ENCODE assay signal across 8 cellular contexts in the genomic region with DNA sequence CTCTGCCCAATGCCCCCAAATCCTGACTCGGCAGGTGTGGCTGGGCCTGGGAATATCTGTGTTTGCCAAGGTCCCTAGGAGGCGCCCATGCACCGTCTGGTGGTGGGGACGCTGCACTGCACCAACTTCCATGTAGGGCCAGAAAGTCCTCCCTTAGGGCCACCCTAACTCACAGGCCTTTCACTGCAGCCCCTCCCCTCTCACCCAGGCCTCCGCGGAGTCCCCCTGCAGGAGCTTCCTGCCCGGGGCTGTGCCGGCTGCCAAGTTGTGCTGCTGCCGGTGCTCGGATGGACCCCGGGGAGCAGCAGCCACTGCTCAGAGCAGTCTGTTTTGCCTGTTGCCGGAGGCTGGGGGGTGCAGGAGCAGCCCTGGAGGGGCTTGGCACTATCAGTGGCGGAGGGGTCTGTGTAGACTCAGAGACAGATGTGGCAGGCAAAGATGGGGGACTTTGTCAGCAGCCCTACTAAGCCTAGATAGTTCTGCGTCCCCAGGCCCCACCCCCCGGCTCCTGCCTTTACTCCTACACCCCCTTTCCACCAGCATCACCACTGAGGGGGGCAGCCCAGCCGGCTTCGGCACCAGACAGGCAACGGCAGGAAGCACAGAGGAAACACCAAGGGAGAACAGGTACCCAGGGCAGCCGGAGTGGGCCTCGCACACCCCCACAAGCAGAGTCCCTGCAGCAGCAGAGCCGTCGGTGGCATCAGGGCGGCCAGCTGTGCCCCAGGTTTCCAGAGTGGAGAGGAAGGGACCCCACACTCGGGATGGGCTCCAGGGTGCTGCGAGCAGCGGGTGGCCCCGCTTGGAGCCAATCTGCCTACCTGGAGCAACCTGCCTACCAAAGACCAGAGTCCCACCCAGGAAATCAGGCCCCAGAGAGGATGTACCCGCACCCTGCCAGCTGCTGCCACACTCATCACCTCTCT.
A peak's percentile ranks its signal among the peaks of the same experiment; 100 is the strongest.
DNase-seq lines count a peak whose midpoint lies in the region; ATAC-seq and TF ChIP-seq lines count a peak whose summit lies in the region.

No MANE protein-coding gene starts in this region.

- ATAC-seq in GM21576 (IDR thresholded peaks at IDR 0.05; ENCODE audit: unreplicated experiment): no peak
- no peak for ATAC-seq in HG02884 (IDR thresholded peaks at IDR 0.05; ENCODE audit: unreplicated experiment)

- H3K23ac ChIP-seq in mesendoderm (ENCODE audit: low read length): no peak overlapping the region

- no peak overlapping the region for H4K5ac ChIP-seq in mesendoderm (ENCODE audit: low read length)

- intact Hi-C loops in dorsolateral prefrontal cortex (cut with DNase I): loop anchor here (1.0 to 10.0 kb wide), 5 partner anchors 36 to 95 kb away; no protein-coding TSS in a partner anchor

- TF ChIP-seq CTCF in dorsolateral prefrontal cortex (IDR thresholded peaks at IDR 0.05 in 54 of 56, conservative IDR thresholded peaks at IDR 0.05 in 2 of 56; ENCODE audit: low read depth in 1 of 56, partially characterized antibody in 56 of 56): peak; percentile 31 to 90 (median 76)

- H3K27me3 ChIP-seq in dorsolateral prefrontal cortex (peaks cover 0 to 22% (median 0%) of the 10 kb centered on the region in 45 donors), mesendoderm (ENCODE audit: insufficient read depth, low read length, poor library complexity) (no peaks in the 10 kb centered on the region)

- peaks cover 12% of the 10 kb centered on the region for H3K4me1 ChIP-seq in mesendoderm (ENCODE audit: control insufficient read depth, low read depth, low read length)

- H2BK5ac ChIP-seq in mesendoderm (ENCODE audit: low read length): no peak overlapping the region

- H2AK5ac ChIP-seq in mesendoderm (ENCODE audit: low read length): no peak overlapping the region

- no peak overlapping the region for H3K4ac ChIP-seq in mesendoderm (ENCODE audit: low read depth, low read length)

- H3K79me2 ChIP-seq in mesendoderm (ENCODE audit: control insufficient read depth, insufficient read depth, low read length): no peaks in the 10 kb centered on the region

- H3K27ac ChIP-seq in dorsolateral prefrontal cortex (peak overlapping the region in 55 of 59 donors; percentile 4 to 92 (median 80)), mesendoderm (ENCODE audit: low read depth, low read length) (no peak overlapping the region)

- no peak overlapping the region for H3K9ac ChIP-seq in mesendoderm (ENCODE audit: low read length)

- no peaks in the 10 kb centered on the region for H3K79me1 ChIP-seq in mesendoderm (ENCODE audit: low read length)

- no peak overlapping the region for H3K4me2 ChIP-seq in mesendoderm (ENCODE audit: low read length)

- H2BK120ac ChIP-seq in mesendoderm (ENCODE audit: low read depth, low read length): no peak overlapping the region

- no peak overlapping the region for H3K18ac ChIP-seq in mesendoderm (ENCODE audit: low read length)

- WGBS in mesendoderm (ENCODE audit: extremely low coverage, insufficient coverage, low lambda C conversion rate): no CpG with 5 or more reads among the region's 28 CpGs

- H4K8ac ChIP-seq in mesendoderm (ENCODE audit: low read depth, low read length): no peak overlapping the region

- H3K4me3 ChIP-seq in dorsolateral prefrontal cortex (peak overlapping the region in 3 of 59 donors; percentile 11 to 23 (median 23)), mesendoderm (ENCODE audit: low read length) (no peak overlapping the region)

- DNase-seq in activated T-cell treated with anti-CD3 and anti-CD28 coated beads, Interleukin-2, amount 50 U/mL, for 48 hours: peak; percentile 19 to 24
- DNase-seq in activated T-cell treated with anti-CD3 and anti-CD28 coated beads for 4 hours (no peak), NCI-H526 treated with DMSO at 0.1 percent for 48 hours (lab: John Stamatoyannopoulos, UW) (peak; percentile 91), dorsolateral prefrontal cortex (peak; percentile 55 to 80 (median 74)), mesendoderm (peak; percentile 93), DMS79 treated with DMSO at 0.1 percent for 48 hours (lab: John Stamatoyannopoulos, UW) (no peak)

- H2BK15ac ChIP-seq in mesendoderm (replicated peaks; ENCODE audit: low read depth): no peak overlapping the region

- no peaks in the 10 kb centered on the region for H3K36me3 ChIP-seq in mesendoderm (ENCODE audit: control insufficient read depth, insufficient read depth, low read length)

- H3K56ac ChIP-seq in mesendoderm (ENCODE audit: low read length): peak overlapping the region; percentile 35

Comparison
In these comparisons a context has a peak if more than half of its experiments do, and no peak if none do; other contexts are left out.
1. DNase-seq: peak in activated T-cell treated with anti-CD3 and anti-CD28 coated beads, Interleukin-2, amount 50 U/mL, for 48 hours (2 of 2), NCI-H526 treated with DMSO at 0.1 percent for 48 hours (single experiment), dorsolateral prefrontal cortex (10 of 10) and mesendoderm (single experiment); none in activated T-cell treated with anti-CD3 and anti-CD28 coated beads for 4 hours (single experiment) and DMS79 treated with DMSO at 0.1 percent for 48 hours (single experiment).